Comparison of ENCODE assay signal across 29 cellular contexts in genomic region chr4:94168321-94168720, GRCh38.
"Had no signal": no experiment of that assay in that cellular context is flagged by ENCODE, and none has a peak within 500 bp of the region (broad histone marks: within the 10 kb centered on the region; RNA-seq: fewer than 3 reads in every experiment).

No MANE protein-coding gene starts in this region.

- H3K4me3 ChIP-seq: coronary artery, esophagus muscularis mucosa, pancreas, prostate gland, sigmoid colon, smooth muscle cell, uterus had no signal

- H3K9me3 ChIP-seq: esophagus muscularis mucosa, pancreas, prostate gland, sigmoid colon, uterus had no signal

- H3K27ac ChIP-seq: coronary artery, esophagus muscularis mucosa, pancreas, prostate gland, sigmoid colon, uterus, VCaP had no signal

- H3K4me2 ChIP-seq: smooth muscle cell had no signal

- H3K4me1 ChIP-seq: esophagus muscularis mucosa, pancreas, prostate gland, sigmoid colon, uterus had no signal

- H3K27me3 ChIP-seq: esophagus muscularis mucosa, pancreas, sigmoid colon, uterus had no signal

- DNase-seq: activated CD4-positive, alpha-beta T cell treated with anti-CD3 and anti-CD28 coated beads for 48 hours; activated CD4-positive, alpha-beta T cell treated with anti-CD3 and anti-CD28 coated beads, Interleukin-2, amount 50 U/mL, for 48 hours; activated CD8-positive, alpha-beta memory T cell treated with anti-CD3 and anti-CD28 coated beads for 24 hours; activated effector memory CD4-positive, alpha-beta T cell treated with anti-CD3 and anti-CD28 coated beads, Interleukin-2, amount 50 U/mL, for 16 hours; activated naive CD4-positive, alpha-beta T cell treated with anti-CD3 and anti-CD28 coated beads, Interleukin-2, amount 10 ng/mL, durations not matched to agents 7 days and 5 days; activated naive CD8-positive, alpha-beta T cell treated with anti-CD3 and anti-CD28 coated beads, Interleukin-2, amount 10 ng/mL, durations not matched to agents 7 days and 5 days; amniotic stem cell; cerebellar nuclear complex; foreskin melanocyte; left cardiac atrium; left ventricle myocardium superior; naive thymus-derived CD4-positive, alpha-beta T cell; pancreas; retina; sigmoid colon; stimulated activated CD4-positive, alpha-beta T cell treated with anti-CD3 and anti-CD28 coated beads, Interleukin-1b, Interleukin-23, amount 100 ng/mL, for 48 hours; stimulated activated CD4-positive, alpha-beta T cell treated with anti-CD3 and anti-CD28 coated beads, Interleukin-4, amount 100 ng/mL, for 4 hours; stimulated activated CD8-positive, alpha-beta memory T cell treated with anti-CD3 and anti-CD28 coated beads, Interleukin-4, amount 100 ng/mL, for 48 hours; stimulated activated naive CD8-positive, alpha-beta T cell treated with anti-CD3 and anti-CD28 coated beads, Interleukin-15, amount 100 ng/mL, for 72 hours; substantia nigra; T-helper 9 cell; uterus had no signal

- ATAC-seq: activated CD4-positive, CD25-positive, alpha-beta regulatory T cell treated with anti-CD3 and anti-CD28 coated beads, Interleukin-2, amount 50 U/mL, for 24 hours; left cardiac atrium; left ventricle myocardium superior; naive thymus-derived CD4-positive, alpha-beta T cell; pancreas; stimulated activated memory B cell treated with anti-CD40 and anti-IgM and Interleukin-4, amounts not matched to agents 10 μg/mL and 1 μg/mL and 100 μg/mL, for 72 hours; stimulated activated naive CD8-positive, alpha-beta T cell treated with anti-CD3 and anti-CD28 coated beads, Interleukin-15, amount 100 ng/mL, for 72 hours had no signal

- H3K36me3 ChIP-seq: esophagus muscularis mucosa, pancreas, prostate gland, sigmoid colon, uterus had no signal
